ENCODE assay signal across 8 cellular contexts in the genomic region with DNA sequence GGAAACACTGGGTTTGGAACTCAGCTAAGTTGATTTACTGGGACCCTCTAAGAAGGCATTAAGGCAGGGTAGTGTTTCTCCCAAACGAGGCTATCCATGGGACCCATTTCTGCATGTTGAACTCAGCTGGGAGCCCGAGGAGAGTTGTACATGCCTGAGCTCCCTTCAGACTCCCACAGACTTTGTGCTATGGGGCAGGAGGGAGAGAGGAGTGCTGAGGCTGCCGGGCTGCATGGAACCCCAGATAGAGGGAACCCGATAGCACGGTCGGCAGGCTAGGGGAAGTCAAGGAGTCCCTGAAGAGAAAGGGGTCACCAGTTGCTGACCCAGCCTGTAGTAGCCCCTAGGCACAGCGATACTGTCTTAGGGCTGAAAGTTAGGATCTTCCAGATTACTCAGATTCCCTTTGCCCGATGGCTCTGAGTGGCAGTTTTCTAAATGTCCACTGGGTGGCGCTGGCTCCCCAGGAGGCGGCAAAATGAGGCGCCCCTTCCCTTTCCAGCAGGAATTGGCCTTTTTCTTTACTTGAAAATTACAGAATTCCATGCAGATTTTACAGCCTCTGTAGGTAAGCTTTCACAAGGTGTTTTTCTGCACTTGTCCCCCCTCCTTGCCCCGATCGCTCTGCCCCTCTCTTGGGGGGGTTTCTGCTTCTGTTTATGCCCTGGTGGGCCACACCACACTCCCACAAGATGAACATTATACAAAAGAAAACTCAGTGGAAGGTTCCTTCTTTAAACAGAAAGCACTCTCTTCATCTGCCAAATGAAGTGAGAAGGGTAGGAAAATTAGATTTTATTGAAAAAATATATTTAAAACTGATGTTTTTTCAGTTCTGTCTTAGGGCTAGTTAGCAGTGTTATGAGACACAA. TPM values are rescaled to one million over a fixed set of nuclear protein-coding genes. Genes with fewer than 3 reads are reported as not detected.
DNase-seq lines count a peak whose midpoint lies in the region; ATAC-seq, FAIRE-seq and TF ChIP-seq lines count a peak whose summit lies in the region.

No MANE protein-coding gene starts in this region.

- H3K23ac ChIP-seq in mesendoderm (ENCODE audit: low read length): no peak overlapping the region

- WGBS in mesendoderm (ENCODE audit: extremely low coverage, insufficient coverage, low lambda C conversion rate): no CpG with 5 or more reads among the region's 13 CpGs

- H3K18ac ChIP-seq in mesendoderm (ENCODE audit: low read length): peak overlapping the region; percentile 69

- H3K27ac ChIP-seq in A673 (ENCODE audit: low read depth, low read length, poor library complexity, severe bottlenecking) (peak overlapping the region; percentile 9), mesendoderm (ENCODE audit: low read depth, low read length) (no peak overlapping the region)
- peak overlapping the region; percentile 71 for H3K27ac ChIP-seq in effector memory CD4-positive, alpha-beta T cell (ENCODE audit: insufficient read depth, low read length, poor library complexity, severe bottlenecking)

- no peaks in the 10 kb centered on the region for H3K9me3 Mint-ChIP-seq in activated CD8-positive, alpha-beta T cell treated with anti-CD3 and anti-CD28 coated beads for 36 hours

- no peak overlapping the region for H2AK5ac ChIP-seq in mesendoderm (ENCODE audit: low read length)

- no peak overlapping the region for H4K8ac ChIP-seq in mesendoderm (ENCODE audit: low read depth, low read length)

- H2BK120ac ChIP-seq in mesendoderm (ENCODE audit: low read depth, low read length): no peak overlapping the region

- intact Hi-C loops in A673 (cut with micrococcal nuclease; ENCODE audit: unreplicated experiment): loop anchor here (1.0 to 10.0 kb wide), 2 partner anchors 189 to 700 kb away; no protein-coding TSS in a partner anchor
- intact Hi-C loops in activated CD8-positive, alpha-beta T cell treated with anti-CD3 and anti-CD28 coated beads for 36 hours (cut with micrococcal nuclease): loop anchor here (2.0 to 10.0 kb wide), 2 partner anchors 120 to 188 kb away; a partner anchor contains a TSS

- H3K36me3 ChIP-seq in A673 (ENCODE audit: insufficient read depth, low read length, poor library complexity, severe bottlenecking) (no peaks in the 10 kb centered on the region), mesendoderm (ENCODE audit: control insufficient read depth, insufficient read depth, low read length) (no peaks in the 10 kb centered on the region)
- peaks cover 9% of the 10 kb centered on the region for H3K36me3 ChIP-seq in effector memory CD4-positive, alpha-beta T cell (ENCODE audit: control insufficient read depth, insufficient read depth, low read length)

- H2BK5ac ChIP-seq in mesendoderm (ENCODE audit: low read length): no peak overlapping the region

- H3K9me3 ChIP-seq in A673 (ENCODE audit: low read depth, low read length, poor library complexity, severe bottlenecking): no peaks in the 10 kb centered on the region
- H3K9me3 ChIP-seq in effector memory CD4-positive, alpha-beta T cell (ENCODE audit: control insufficient read depth, low read length): no peaks in the 10 kb centered on the region

- H3K79me2 ChIP-seq in mesendoderm (ENCODE audit: control insufficient read depth, insufficient read depth, low read length): no peaks in the 10 kb centered on the region

- BruUV-seq in A673 (replicated peaks; lab: Mats Ljungman, UMichigan): no TSS peak

- DNase-seq in A673 (ENCODE audit: low spot score) (peak; percentile 76), GM12892 (ENCODE audit: insufficient read length) (peak; percentile 48), NCI-H2227 (lab: John Stamatoyannopoulos, UW; ENCODE audit: unreplicated experiment) (peak; percentile 63), mesendoderm (peak; percentile 72), SHP77 treated with DMSO at 0.1 percent for 48 hours (lab: John Stamatoyannopoulos, UW) (no peak)
- DNase-seq in activated CD8-positive, alpha-beta T cell treated with anti-CD3 and anti-CD28 coated beads for 36 hours: peak; percentile 72
- DNase-seq in effector memory CD4-positive, alpha-beta T cell: peak; percentile 41 to 62 (median 43)
- DNase-seq in stimulated activated CD8-positive, alpha-beta memory T cell treated with anti-CD3 and anti-CD28 coated beads, Interleukin-4, amount 100 ng/mL, for 48 hours: peak; percentile 82

- H3K79me1 ChIP-seq in mesendoderm (ENCODE audit: low read length): no peaks in the 10 kb centered on the region

- H3K27me3 ChIP-seq in A673 (replicated peaks; ENCODE audit: insufficient read depth, low read depth, low read length, poor library complexity): no peaks in the 10 kb centered on the region
- no peaks in the 10 kb centered on the region for H3K27me3 ChIP-seq in effector memory CD4-positive, alpha-beta T cell (replicated peaks; ENCODE audit: control insufficient read depth, insufficient read depth, low read length, poor library complexity, severe bottlenecking)
- no peaks in the 10 kb centered on the region for H3K27me3 ChIP-seq in mesendoderm (ENCODE audit: insufficient read depth, low read length, poor library complexity)

- peak overlapping the region; percentile 80 for H3K56ac ChIP-seq in mesendoderm (ENCODE audit: low read length)

- H3K27me3 Mint-ChIP-seq in activated CD8-positive, alpha-beta T cell treated with anti-CD3 and anti-CD28 coated beads for 36 hours: no peaks in the 10 kb centered on the region

- H3K4me1 Mint-ChIP-seq in activated CD8-positive, alpha-beta T cell treated with anti-CD3 and anti-CD28 coated beads for 36 hours (ENCODE audit: low read depth): peaks cover 32% of the 10 kb centered on the region

- TF ChIP-seq POLR2A in GM12892 (IDR thresholded peaks at IDR 0.05; ENCODE audit: low read depth, low read length): no peak

- TF ChIP-seq CTCF in A673 (conservative IDR thresholded peaks at IDR 0.05; ENCODE audit: low read depth, low read length): peak; percentile 97
- TF ChIP-seq CTCF in activated CD8-positive, alpha-beta T cell treated with anti-CD3 and anti-CD28 coated beads for 36 hours (IDR thresholded peaks at IDR 0.05): peak; percentile 99

- ATAC-seq in activated CD8-positive, alpha-beta T cell treated with anti-CD3 and anti-CD28 coated beads for 36 hours: peak; percentile 32

- POLR2A ChIA-PET in A673 (lab: Charles Lee; ENCODE audit: low non-redundant PET): no interaction called here
- POLR2A ChIA-PET in activated CD8-positive, alpha-beta T cell treated with anti-CD3 and anti-CD28 coated beads for 36 hours (lab: Charles Lee): interaction anchor here (0.8 to 2.4 kb wide), 7 partner anchors 8 to 181 kb away, joined by 3 to 15 read pairs (median 3); a partner anchor contains a TSS

- no peak overlapping the region for H2BK15ac ChIP-seq in mesendoderm (replicated peaks; ENCODE audit: low read depth)

- CTCF ChIA-PET in A673 (lab: Charles Lee): interaction anchor here (0.5 to 0.7 kb wide), 4 partner anchors 94 to 933 kb away, joined by 3 to 4 read pairs (median 3); no protein-coding TSS in a partner anchor
- CTCF ChIA-PET in activated CD8-positive, alpha-beta T cell treated with anti-CD3 and anti-CD28 coated beads for 36 hours (lab: Charles Lee): interaction anchor here (0.6 to 2.5 kb wide), 39 partner anchors 10 to 190 kb away, joined by 3 to 28 read pairs (median 4); a partner anchor contains a TSS

- H3K4me3 Mint-ChIP-seq in activated CD8-positive, alpha-beta T cell treated with anti-CD3 and anti-CD28 coated beads for 36 hours: peak overlapping the region; percentile 31

- peak overlapping the region; percentile 64 for H3K9ac ChIP-seq in mesendoderm (ENCODE audit: low read length)

- H3K36me3 Mint-ChIP-seq in activated CD8-positive, alpha-beta T cell treated with anti-CD3 and anti-CD28 coated beads for 36 hours (ENCODE audit: low read depth): peaks cover 16% of the 10 kb centered on the region

- H3K4ac ChIP-seq in mesendoderm (ENCODE audit: low read depth, low read length): no peak overlapping the region

- peak overlapping the region; percentile 89 for H3K27ac Mint-ChIP-seq in activated CD8-positive, alpha-beta T cell treated with anti-CD3 and anti-CD28 coated beads for 36 hours

- peaks cover 9% of the 10 kb centered on the region for H3K4me1 ChIP-seq in A673 (ENCODE audit: insufficient read depth, low read length, poor library complexity, severe bottlenecking)
- H3K4me1 ChIP-seq in effector memory CD4-positive, alpha-beta T cell (ENCODE audit: control insufficient read depth, insufficient read depth, low read length, poor library complexity, severe bottlenecking): peaks cover 19% of the 10 kb centered on the region
- no peaks in the 10 kb centered on the region for H3K4me1 ChIP-seq in mesendoderm (ENCODE audit: control insufficient read depth, low read depth, low read length)

- FAIRE-seq in GM12892 (lab: Jason Lieb, UNC): peak; percentile 61

- H3K4me3 ChIP-seq in A673 (ENCODE audit: low read depth, low read length, poor library complexity, severe bottlenecking) (no peak overlapping the region), mesendoderm (ENCODE audit: low read length) (no peak overlapping the region)
- no peak overlapping the region for H3K4me3 ChIP-seq in effector memory CD4-positive, alpha-beta T cell (ENCODE audit: insufficient read depth, low read depth, low read length, poor library complexity, severe bottlenecking)

- H3K4me2 ChIP-seq in mesendoderm (ENCODE audit: low read length): no peak overlapping the region

- no peak overlapping the region for H4K5ac ChIP-seq in mesendoderm (ENCODE audit: low read length)

RNA-seq across cellular contexts. Expression of a gene that starts 17.8 kb away (rescaled TPM):
- 40.6 and 41.9 TPM in 2 replicates for total RNA-seq in A673 (2021)
- polyA plus RNA-seq in GM12892 (2012; ENCODE audit: missing spikeins): 45.7 TPM
- 10 to 100 TPM; 51.2 to 51.8 TPM for total RNA-seq in activated CD8-positive, alpha-beta T cell treated with anti-CD3 and anti-CD28 coated beads for 36 hours
- polyA plus RNA-seq in mesendoderm (2013, experiment 1 of 2): 82.6 TPM
- polyA plus RNA-seq in mesendoderm (2013, experiment 2 of 2): 83.9 TPM

RNA-seq across cellular contexts. Expression of a gene that starts 44.7 kb away (rescaled TPM):
- total RNA-seq in A673 (2021): 3.8 and 5.4 TPM in 2 replicates
- 20.8 TPM for polyA plus RNA-seq in GM12892 (2012; ENCODE audit: missing spikeins)
- total RNA-seq in activated CD8-positive, alpha-beta T cell treated with anti-CD3 and anti-CD28 coated beads for 36 hours: 10 to 100 TPM; 39.6 to 41.8 TPM
- 7.3 TPM for polyA plus RNA-seq in mesendoderm (2013, experiment 1 of 2)
- polyA plus RNA-seq in mesendoderm (2013, experiment 2 of 2): 7.3 TPM
